ENCODE assay signal across 19 cellular contexts in genomic region chr15:40146037-40146436, GRCh38. TPM values are rescaled to one million over a fixed set of nuclear protein-coding genes. Genes with fewer than 3 reads are reported as not detected.
DNase-seq lines count a peak whose midpoint lies in the region; ATAC-seq, FAIRE-seq and TF ChIP-seq lines count a peak whose summit lies in the region.
"Had no signal": no experiment of that assay in that cellular context is flagged by ENCODE, and none has a peak within 500 bp of the region (broad histone marks: within the 10 kb centered on the region; RNA-seq: fewer than 3 reads in every experiment).

No MANE protein-coding gene starts in this region.

- H3K27ac Mint-ChIP-seq in mesothelial cell of epicardium = no peak overlapping the region
- H3K27ac Mint-ChIP-seq: activated CD4-positive, alpha-beta memory T cell treated with anti-CD3 and anti-CD28 coated beads for 36 hours; activated naive CD4-positive, alpha-beta T cell treated with anti-CD3 and anti-CD28 coated beads, Interleukin-2, amount 10 ng/mL, durations not matched to agents 7 days and 5 days; CD14-positive monocyte had no signal

- no peak overlapping the region for H3K18ac ChIP-seq in mesenchymal stem cell (ENCODE audit: low read depth in 1 of 2, low read length in 2 of 2)

- H2AFZ ChIP-seq in mesenchymal stem cell (ENCODE audit: low read depth, low read length) = no peak overlapping the region

- DNase-seq in GM03348 (ENCODE audit: low spot score) (peak; percentile 30), NCI-H226 (peak; percentile 9), bronchial epithelial cell (ENCODE audit: low read depth) (peak; percentile 77), mesenchymal stem cell (peak; percentile 33), mesothelial cell of epicardium (ENCODE audit: low spot score in 2 of 2, unreplicated experiment in 2 of 2) (no peak), activated gamma-delta T cell (lab: John Stamatoyannopoulos, UW) (no peak)
- DNase-seq in stimulated activated CD4-positive, alpha-beta T cell treated with anti-CD3 and anti-CD28 coated beads, Interleukin-1b, Interleukin-23, amount 100 ng/mL, for 48 hours = no peak
- DNase-seq: activated CD4-positive, alpha-beta memory T cell treated with anti-CD3 and anti-CD28 coated beads for 36 hours; activated naive CD4-positive, alpha-beta T cell treated with anti-CD3 and anti-CD28 coated beads, Interleukin-2, amount 10 ng/mL, durations not matched to agents 7 days and 5 days; DND-41; hypothalamus; lower lobe of right lung; NCI-H2081; SJCRH30; stimulated activated naive CD4-positive, alpha-beta T cell treated with Interleukin-2 at 50 U/mL for 16 hours had no signal

- H3K9ac ChIP-seq in mesenchymal stem cell (ENCODE audit: low read length) = no peak overlapping the region

- H3K9me3 Mint-ChIP-seq in mesothelial cell of epicardium = peaks cover 7% of the 10 kb centered on the region
- H3K9me3 Mint-ChIP-seq: activated CD4-positive, alpha-beta memory T cell treated with anti-CD3 and anti-CD28 coated beads for 36 hours; activated naive CD4-positive, alpha-beta T cell treated with anti-CD3 and anti-CD28 coated beads, Interleukin-2, amount 10 ng/mL, durations not matched to agents 7 days and 5 days had no signal

- H3K4me2 ChIP-seq in mesenchymal stem cell (ENCODE audit: low read length, poor library complexity, severe bottlenecking) = no peak overlapping the region

- no peak overlapping the region for H2BK15ac ChIP-seq in mesenchymal stem cell (ENCODE audit: low read depth, poor library complexity, severe bottlenecking)

- H3K27ac ChIP-seq in mesenchymal stem cell (ENCODE audit: low read length, poor library complexity, severe bottlenecking) = no peak overlapping the region
- H3K27ac ChIP-seq: lower lobe of right lung, SJCRH30 had no signal

- no peak overlapping the region for H2BK12ac ChIP-seq in mesenchymal stem cell (ENCODE audit: low read length in 2 of 2)

- no peaks in the 10 kb centered on the region for H3K36me3 Mint-ChIP-seq in mesothelial cell of epicardium
- H3K36me3 Mint-ChIP-seq: activated CD4-positive, alpha-beta memory T cell treated with anti-CD3 and anti-CD28 coated beads for 36 hours; activated naive CD4-positive, alpha-beta T cell treated with anti-CD3 and anti-CD28 coated beads, Interleukin-2, amount 10 ng/mL, durations not matched to agents 7 days and 5 days; CD14-positive monocyte had no signal

- H4K8ac ChIP-seq in mesenchymal stem cell (ENCODE audit: low read length) = no peak overlapping the region

- H3K4me1 Mint-ChIP-seq in mesothelial cell of epicardium = peaks cover 8% of the 10 kb centered on the region
- H3K4me1 Mint-ChIP-seq: activated naive CD4-positive, alpha-beta T cell treated with anti-CD3 and anti-CD28 coated beads, Interleukin-2, amount 10 ng/mL, durations not matched to agents 7 days and 5 days had no signal

- H3K27me3 ChIP-seq in bronchial epithelial cell (ENCODE audit: control insufficient read depth, insufficient read depth, low read length) = no peaks in the 10 kb centered on the region
- H3K27me3 ChIP-seq in mesenchymal stem cell (ENCODE audit: control insufficient read depth in 1 of 2, insufficient read depth in 1 of 2, low read length in 2 of 2) = peaks cover 0 to 12% of the 10 kb centered on the region in 2 experiments
- H3K27me3 ChIP-seq: SJCRH30 had no signal

- H3K9me3 ChIP-seq in mesenchymal stem cell (ENCODE audit: control insufficient read depth, low read length) = no peaks in the 10 kb centered on the region
- H3K9me3 ChIP-seq: lower lobe of right lung, SJCRH30 had no signal

- H3K4ac ChIP-seq in mesenchymal stem cell (ENCODE audit: low read depth in 1 of 2, low read length in 2 of 2) = no peak overlapping the region

- H3K14ac ChIP-seq in mesenchymal stem cell (ENCODE audit: low read length in 2 of 2) = no peak overlapping the region

- no peak overlapping the region for H3K4me3 Mint-ChIP-seq in mesothelial cell of epicardium
- H3K4me3 Mint-ChIP-seq: activated CD4-positive, alpha-beta memory T cell treated with anti-CD3 and anti-CD28 coated beads for 36 hours; activated naive CD4-positive, alpha-beta T cell treated with anti-CD3 and anti-CD28 coated beads, Interleukin-2, amount 10 ng/mL, durations not matched to agents 7 days and 5 days; CD14-positive monocyte had no signal

- H3K4me1 ChIP-seq in mesenchymal stem cell (ENCODE audit: control insufficient read depth, insufficient read depth, low read depth, low read length) = peaks cover 9% of the 10 kb centered on the region
- H3K4me1 ChIP-seq: lower lobe of right lung had no signal

- H4K91ac ChIP-seq in mesenchymal stem cell (ENCODE audit: low read length) = no peak overlapping the region

- no peak overlapping the region for H2BK5ac ChIP-seq in mesenchymal stem cell (ENCODE audit: low read depth, low read length, poor library complexity, severe bottlenecking)

- WGBS in mesenchymal stem cell = 39% methylated on average over 4 of the region's 4 CpGs

- FAIRE-seq in bronchial epithelial cell (lab: Jason Lieb, UNC) = peak; percentile 86
- FAIRE-seq: GM12891 had no signal

- H2BK120ac ChIP-seq in mesenchymal stem cell (ENCODE audit: low read depth, low read length) = no peak overlapping the region

- no peak overlapping the region for H3K23ac ChIP-seq in mesenchymal stem cell (ENCODE audit: low read length in 2 of 2)

- no peaks in the 10 kb centered on the region for H3K36me3 ChIP-seq in bronchial epithelial cell (ENCODE audit: control insufficient read depth, insufficient read depth, low read length)
- H3K36me3 ChIP-seq in mesenchymal stem cell (ENCODE audit: control insufficient read depth in 1 of 2, insufficient read depth in 2 of 2, low read depth in 1 of 2, low read length in 2 of 2) = no peaks in the 10 kb centered on the region
- H3K36me3 ChIP-seq: lower lobe of right lung, SJCRH30 had no signal

- H3K4me3 ChIP-seq in bronchial epithelial cell (ENCODE audit: low read depth, low read length) (no peak overlapping the region), mesenchymal stem cell (ENCODE audit: insufficient read depth in 1 of 2, low read depth in 1 of 2, low read length in 2 of 2) (no peak overlapping the region)
- H3K4me3 ChIP-seq: lower lobe of right lung, SJCRH30 had no signal

- ATAC-seq in GM18520 (IDR thresholded peaks at IDR 0.05; ENCODE audit: unreplicated experiment) = no peak
- ATAC-seq: lower lobe of right lung, sciatic nerve had no signal

- no peak for TF ChIP-seq CTCF in bronchial epithelial cell (IDR thresholded peaks at IDR 0.05; ENCODE audit: insufficient read depth, low read length, severe bottlenecking)
- TF ChIP-seq CTCF in mesothelial cell of epicardium (IDR thresholded peaks at IDR 0.05; ENCODE audit: unreplicated experiment) = no peak

- H3K79me1 ChIP-seq in mesenchymal stem cell (replicated peaks; ENCODE audit: low read length, poor library complexity, severe bottlenecking) = no peaks in the 10 kb centered on the region

- H3K27me3 Mint-ChIP-seq in mesothelial cell of epicardium (ENCODE audit: low read depth) = no peaks in the 10 kb centered on the region
- H3K27me3 Mint-ChIP-seq: activated CD4-positive, alpha-beta memory T cell treated with anti-CD3 and anti-CD28 coated beads for 36 hours had no signal

- no peak overlapping the region for H2AK5ac ChIP-seq in mesenchymal stem cell (ENCODE audit: low read length, severe bottlenecking)

RNA-seq across cellular contexts. Expression of gene BUB1B, which starts 14.8 kb away (rescaled TPM):
- total RNA-seq in bronchial epithelial cell (0.79 and 0.90 TPM in 2 replicates), mesothelial cell of epicardium (29.0 to 38.2 TPM (median 35.5 TPM) in 3 replicates)
- 3.8 TPM for polyA plus RNA-seq in mesenchymal stem cell (2013, experiment 1 of 2)
- 4.4 TPM for polyA plus RNA-seq in mesenchymal stem cell (2013, experiment 2 of 2)

RNA-seq across cellular contexts. Expression of gene BMF, which starts 37.4 kb away (rescaled TPM):
- total RNA-seq in bronchial epithelial cell (1.4 and 1.6 TPM in 2 replicates), mesothelial cell of epicardium (90.3 to 98.9 TPM (median 97.0 TPM) in 3 replicates)
- 18.5 TPM for polyA plus RNA-seq in mesenchymal stem cell (2013, experiment 1 of 2)
- polyA plus RNA-seq in mesenchymal stem cell (2013, experiment 2 of 2) = 17.8 TPM

Comparison
In these comparisons a context has a peak if more than half of its experiments do, and no peak if none do; other contexts are left out.
1. DNase-seq: peak in GM03348 (single experiment), NCI-H226 (single experiment), bronchial epithelial cell (single experiment) and mesenchymal stem cell (single experiment); none in mesothelial cell of epicardium (0 of 2), activated gamma-delta T cell (single experiment) and stimulated activated CD4-positive, alpha-beta T cell treated with anti-CD3 and anti-CD28 coated beads, Interleukin-1b, Interleukin-23, amount 100 ng/mL, for 48 hours (single experiment).
2. RNA of gene BUB1B, which starts 14.8 kb away (total RNA-seq): 29.0 to 38.2 TPM in mesothelial cell of epicardium; 0.79 to 0.90 TPM in bronchial epithelial cell; every median in the first group is over 10 times any median in the second.
3. RNA of gene BMF, which starts 37.4 kb away (total RNA-seq): 90.3 to 98.9 TPM in mesothelial cell of epicardium; 1.4 to 1.6 TPM in bronchial epithelial cell; every median in the first group is over 10 times any median in the second.